Comparison of ENCODE assay signal across 1 cellular context in genomic region chr12:109113661-109114321, GRCh38.
TF ChIP-seq lines count a peak whose summit lies in the region.

No MANE protein-coding gene starts in this region.

TF ChIP-seq in K562, 482 proteins besides CTCF, POLR2A, EP300 and RAD21:
- no peak for TF ChIP-seq XRCC3 (IDR thresholded peaks at IDR 0.05)
- TF ChIP-seq MAFG (tag; conservative IDR thresholded peaks at IDR 0.05): no peak
- no peak for TF ChIP-seq ID3 (CRISPR knock-in tag; IDR thresholded peaks at IDR 0.05)
- no peak for TF ChIP-seq ID3 (tag; IDR thresholded peaks at IDR 0.05)
- TF ChIP-seq BRF1 (IDR thresholded peaks at IDR 0.05; ENCODE audit: borderline replicate concordance, extremely low read depth, insufficient read length): no peak
- no peak for TF ChIP-seq RBM14 (IDR thresholded peaks at IDR 0.05; ENCODE audit: borderline replicate concordance, insufficient read depth, low read depth, low read length)
- no peak for TF ChIP-seq CHCHD3 (CRISPR knock-in tag; IDR thresholded peaks at IDR 0.05)
- TF ChIP-seq ZNF121 (CRISPR knock-in tag; conservative IDR thresholded peaks at IDR 0.05): peak; percentile 56; the same call in 1 of the 2 replicates
